ENCODE assay signal across 36 cellular contexts in genomic region chr10:63651864-63652263, GRCh38.
"Had no signal": no experiment of that assay in that cellular context is flagged by ENCODE, and none has a peak within 500 bp of the region (broad histone marks: within the 10 kb centered on the region; RNA-seq: fewer than 3 reads in every experiment).

No MANE protein-coding gene starts in this region.

- H3K27me3 ChIP-seq: adrenal gland, body of pancreas, breast epithelium, Peyer's patch, SJSA1 had no signal

- H3K27ac ChIP-seq: adrenal gland, body of pancreas, breast epithelium, KMS-11, Peyer's patch, SJSA1, VCaP had no signal

- H3K4me2 ChIP-seq: KMS-11 had no signal

- H3K36me3 ChIP-seq: adrenal gland, breast epithelium, Peyer's patch, SJSA1 had no signal

- H3K9me3 ChIP-seq: adrenal gland, body of pancreas, breast epithelium, Peyer's patch, SJSA1 had no signal

- ATAC-seq: activated naive CD4-positive, alpha-beta T cell treated with anti-CD3 and anti-CD28 coated beads, Interleukin-2, amount 50 U/mL, for 72 hours; activated T-cell treated with anti-CD3 and anti-CD28 coated beads, Interleukin-2, amount 50 U/mL, for 4 hours; body of pancreas; PC-3 had no signal

- FAIRE-seq: astrocyte had no signal

- H3K9ac ChIP-seq: KMS-11 had no signal

- H3K4me1 ChIP-seq: adrenal gland, body of pancreas, breast epithelium, Peyer's patch, SJSA1 had no signal

- H3K4me3 ChIP-seq: adrenal gland, body of pancreas, breast epithelium, Peyer's patch, SJSA1 had no signal

- DNase-seq: activated B cell treated with CpG ODN at 0.5 μM for 24 hours; activated CD4-positive, alpha-beta memory T cell treated with anti-CD3 and anti-CD28 coated beads for 36 hours; activated CD4-positive, alpha-beta T cell treated with anti-CD3 and anti-CD28 coated beads for 4 hours; activated CD4-positive, alpha-beta T cell treated with anti-CD3 and anti-CD28 coated beads, Interleukin-2, amount 50 U/mL, for 1 hour; activated CD4-positive, CD25-positive, alpha-beta regulatory T cell treated with anti-CD3 and anti-CD28 coated beads, Interleukin-2, amount 50 U/mL, for 72 hours; activated CD8-positive, alpha-beta memory T cell treated with anti-CD3 and anti-CD28 coated beads, Interleukin-2, amount 50 U/mL, for 4 hours; activated gamma-delta T cell treated with Interleukin-2 at 50 U/mL for 16 hours; activated naive CD4-positive, alpha-beta T cell treated with anti-CD3 and anti-CD28 coated beads for 36 hours; activated T-cell treated with anti-CD3 and anti-CD28 coated beads for 4 hours; activated T-cell treated with anti-CD3 and anti-CD28 coated beads, Interleukin-2, amount 50 U/mL, for 4 hours; adrenal gland; body of pancreas; cerebellar nuclear complex; MM.1S; MV-4-11; NCI-H1092; NCI-H1436 treated with DMSO at 0.1 percent for 48 hours; NCI-H187 treated with DMSO at 0.1 percent for 48 hours; NCI-H2081; NCI-H345; NCI-H524 treated with DMSO at 0.1 percent for 48 hours; NCI-H774; PC-3; Peyer's patch; RPMI8226; SHP77 treated with DMSO at 0.1 percent for 48 hours; SW 1271; T-helper 1 cell; T-helper 2 cell; T-helper 9 cell had no signal
